In the genomic region with DNA sequence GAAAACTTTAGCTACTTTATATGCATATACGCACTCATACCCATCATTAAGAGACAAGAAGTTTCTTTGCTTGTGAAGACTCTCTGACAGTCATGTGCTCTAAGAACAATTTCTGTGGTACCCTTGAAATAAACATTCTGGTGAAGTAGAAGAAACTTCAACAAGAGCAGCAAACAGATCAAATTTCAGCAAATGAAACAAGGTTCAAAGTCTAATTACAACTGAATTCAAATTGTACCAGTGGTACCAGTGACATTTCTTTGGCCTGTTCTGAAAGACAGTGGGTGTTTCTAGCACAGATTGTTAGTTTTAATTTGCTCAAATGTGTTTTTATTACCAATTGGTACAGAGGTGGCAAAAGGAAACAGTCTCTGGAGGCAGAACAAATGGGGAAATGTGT, we compare ENCODE assay signal across 19 cellular contexts.
DNase-seq lines count a peak whose midpoint lies in the region; ATAC-seq, FAIRE-seq and TF ChIP-seq lines count a peak whose summit lies in the region.
"Had no signal": no experiment of that assay in that cellular context is flagged by ENCODE, and none has a peak within 500 bp of the region (broad histone marks: within the 10 kb centered on the region; RNA-seq: fewer than 3 reads in every experiment).

No MANE protein-coding gene starts in this region.

- no peaks in the 10 kb centered on the region for H3K23me2 ChIP-seq in H1 (ENCODE audit: low read depth, low read length)

- no peaks in the 10 kb centered on the region for H4K20me1 ChIP-seq in HepG2 (ENCODE audit: insufficient read depth, low read length)
- no peaks in the 10 kb centered on the region for H4K20me1 ChIP-seq in H1 (replicated peaks in 1 of 2; ENCODE audit: control insufficient read depth in 1 of 2, insufficient read depth in 2 of 2, low read length in 2 of 2)
- H4K20me1 ChIP-seq in osteoblast (ENCODE audit: insufficient read depth, low read length): no peaks in the 10 kb centered on the region

- FAIRE-seq in HepG2 (lab: Jason Lieb, UNC) (no peak), H1 (lab: Jason Lieb, UNC) (no peak)
- FAIRE-seq: GM18507 had no signal

- H3K36me3 ChIP-seq in HepG2 (replicated peaks in 1 of 2; ENCODE audit: control insufficient read depth in 1 of 2, insufficient read depth in 2 of 2, low read length in 2 of 2) (no peaks in the 10 kb centered on the region), right lobe of liver (no peaks in the 10 kb centered on the region), H1 (ENCODE audit: control insufficient read depth in 2 of 4, insufficient read depth in 4 of 4, low read length in 3 of 4) (no peaks in the 10 kb centered on the region), osteoblast (ENCODE audit: insufficient read depth, low read length) (no peaks in the 10 kb centered on the region), uterus (no peaks in the 10 kb centered on the region)
- H3K36me3 ChIP-seq: SJCRH30 had no signal

- no peak overlapping the region for H3K4me3 ChIP-seq in HepG2 (replicated peaks in 1 of 3; ENCODE audit: insufficient read depth in 1 of 3, low read depth in 2 of 3, low read length in 3 of 3)
- no peak overlapping the region for H3K4me3 ChIP-seq in right lobe of liver
- H3K4me3 ChIP-seq in H1 (ENCODE audit: extremely low read depth in 1 of 4, insufficient read depth in 2 of 4, low read depth in 3 of 4, low read length in 4 of 4): no peak overlapping the region
- H3K4me3 ChIP-seq in osteoblast (ENCODE audit: insufficient read depth, low read length): no peak overlapping the region
- H3K4me3 ChIP-seq in uterus: no peak overlapping the region
- H3K4me3 ChIP-seq: SJCRH30 had no signal

- CTCF ChIA-PET in HepG2 (lab: Yijun Ruan, JAX; ENCODE audit: low intra/inter-chr PET ratio, low total read pairs) (no interaction called here), H1 (lab: Charles Lee; ENCODE audit: partially characterized antibody) (no interaction called here)

- H3K9ac ChIP-seq in HepG2 (ENCODE audit: insufficient read depth, low read depth, low read length) (no peak overlapping the region), H1 (replicated peaks in 1 of 4; ENCODE audit: extremely low read depth in 1 of 4, low read depth in 3 of 4, low read length in 3 of 4) (no peak overlapping the region)

- 94% methylated on average over 1 of the region's 1 CpG for WGBS in HepG2 (ENCODE audit: low lambda C conversion rate)
- 79% methylated on average over 1 of the region's 1 CpG for whole genome bisulfite sequencing in right lobe of liver (ENCODE audit: insufficient coverage, low coverage, low lambda C conversion rate, missing lambda C conversion rate)
- WGBS in H1 (ENCODE audit: extremely low coverage in 1 of 2, insufficient coverage in 1 of 2, insufficient read length in 1 of 2, insufficient replicate concordance in 2 of 2, low coverage in 1 of 2, low lambda C conversion rate in 2 of 2, missing lambda C conversion rate in 1 of 2), 2 experiments: 93% methylated on average over 1 of the region's 1 CpG; no CpG with 5 or more reads in 1 of the 2 experiments

- H2BK5ac ChIP-seq in H1 (ENCODE audit: low read depth, low read length): no peak overlapping the region

- H3K27me3 ChIP-seq in HepG2 (ENCODE audit: control insufficient read depth in 1 of 2, insufficient read depth in 2 of 2, low read length in 2 of 2): no peaks in the 10 kb centered on the region
- H3K27me3 ChIP-seq in right lobe of liver: no peaks in the 10 kb centered on the region
- no peaks in the 10 kb centered on the region for H3K27me3 ChIP-seq in H1 (replicated peaks in 1 of 4; ENCODE audit: control insufficient read depth in 3 of 4, extremely low read depth in 1 of 4, insufficient read depth in 3 of 4, low read length in 3 of 4)
- H3K27me3 ChIP-seq in osteoblast (ENCODE audit: insufficient read depth, low read length): no peaks in the 10 kb centered on the region
- H3K27me3 ChIP-seq in uterus: no peaks in the 10 kb centered on the region
- H3K27me3 ChIP-seq: SJCRH30 had no signal

- TF ChIP-seq POLR2A in HepG2 (IDR thresholded peaks at IDR 0.05; ENCODE audit: insufficient read depth in 1 of 2, low read depth in 2 of 2, low read length in 2 of 2): no peak
- no peak for TF ChIP-seq POLR2A in right lobe of liver (IDR thresholded peaks at IDR 0.05)
- TF ChIP-seq POLR2A in H1 (IDR thresholded peaks at IDR 0.05; ENCODE audit: control extremely low read depth in 1 of 2, low read depth in 2 of 2, low read length in 2 of 2): no peak
- TF ChIP-seq POLR2A in uterus (IDR thresholded peaks at IDR 0.05): no peak

- H3K27ac ChIP-seq in HepG2 (ENCODE audit: extremely low read length, insufficient read depth, low read length) (no peak overlapping the region), right lobe of liver (no peak overlapping the region), H1 (ENCODE audit: low read depth, low read length) (no peak overlapping the region), osteoblast (ENCODE audit: low read depth, low read length) (no peak overlapping the region), uterus (no peak overlapping the region)
- H3K27ac ChIP-seq: RWPE1, SJCRH30 had no signal

- no peak overlapping the region for H2BK12ac ChIP-seq in H1 (ENCODE audit: low read depth, low read length)

- H3K56ac ChIP-seq in H1 (replicated peaks; ENCODE audit: insufficient read length, low read depth, low read length): no peak overlapping the region

- H2AFZ ChIP-seq in HepG2 (ENCODE audit: low read length) (no peak overlapping the region), H1 (ENCODE audit: low read length) (peak overlapping the region; percentile 34; the same call in 1 of the 2 replicates), osteoblast (ENCODE audit: low read length) (peak overlapping the region; percentile 36)

- H2AK5ac ChIP-seq in H1 (ENCODE audit: low read depth, low read length): no peak overlapping the region

- H3K4me2 ChIP-seq in HepG2 (ENCODE audit: low read depth, low read length) (no peak overlapping the region), H1 (ENCODE audit: insufficient read depth in 1 of 2, low read depth in 2 of 2, low read length in 2 of 2) (no peak overlapping the region), osteoblast (ENCODE audit: insufficient read depth, low read length) (no peak overlapping the region)

- no peak overlapping the region for H2BK20ac ChIP-seq in H1 (ENCODE audit: low read length)

- no peak overlapping the region for H3K14ac ChIP-seq in H1 (ENCODE audit: insufficient read length)

- H3K79me1 ChIP-seq in H1 (ENCODE audit: low read depth, low read length): no peaks in the 10 kb centered on the region

- no peak overlapping the region for H4K91ac ChIP-seq in H1 (replicated peaks; ENCODE audit: insufficient read length, low read length)

- no peak for DNase-seq in HepG2 (ENCODE audit: low spot score)
- no peak for DNase-seq in right lobe of liver
- no peak for DNase-seq in H1 (ENCODE audit: low read depth in 1 of 2, low spot score in 2 of 2)
- peak; percentile 9 for DNase-seq in osteoblast (ENCODE audit: insufficient read length, low spot score, missing footprints)
- DNase-seq in activated CD4-positive, alpha-beta T cell treated with anti-CD3 and anti-CD28 coated beads for 48 hours: no peak
- no peak for DNase-seq in central memory CD4-positive, alpha-beta T cell
- no peak for DNase-seq in uterus
- DNase-seq in NCI-H82 (lab: John Stamatoyannopoulos, UW): no peak
- DNase-seq: C1 segment of cervical spinal cord, DMS153, HFFc6, IMR-90, NCI-H1417, NCI-H2171 treated with DMSO at 0.1 percent for 48 hours, NCI-H510A, SW 1271 had no signal

- no peak overlapping the region for H4K8ac ChIP-seq in H1 (ENCODE audit: extremely low read depth, insufficient read depth, low read length)

- no peak overlapping the region for H4K5ac ChIP-seq in H1 (ENCODE audit: insufficient read length, low read depth, low read length)

- no peak overlapping the region for H2BK15ac ChIP-seq in H1 (ENCODE audit: low read length)

- in situ Hi-C loops in HepG2 (cut with HindIII; ENCODE audit: extremely low pct_ligation_motif_present, low pct_unique_long_range_greater_than_20kb): no loop called here

- intact Hi-C loops in HepG2 (cut with micrococcal nuclease; ENCODE audit: unreplicated experiment): loop anchor here (10.0 kb wide), 1 partner anchor 100 kb away; no protein-coding TSS in a partner anchor
- intact Hi-C loops in right lobe of liver (cut with DNase I): no loop called here
- intact Hi-C loops in uterus (cut with DNase I; ENCODE audit: low total_unique reads): no loop called here

- no peak overlapping the region for H2BK120ac ChIP-seq in H1 (replicated peaks; ENCODE audit: low read depth, low read length)

- TF ChIP-seq EP300 in HepG2 (IDR thresholded peaks at IDR 0.05; ENCODE audit: low read depth in 2 of 2, low read length in 2 of 2) (no peak), HepG2 (CRISPR knock-in tag; IDR thresholded peaks at IDR 0.05; ENCODE audit: borderline replicate concordance) (no peak), H1 (IDR thresholded peaks at IDR 0.05; ENCODE audit: borderline replicate concordance in 1 of 2, low read depth in 2 of 2, low read length in 2 of 2) (no peak)

- ATAC-seq in HepG2: no peak
- ATAC-seq in right lobe of liver: no peak

- no peak overlapping the region for H3K4ac ChIP-seq in H1 (replicated peaks; ENCODE audit: insufficient read length, low read depth, low read length)

- TF ChIP-seq CTCF in HepG2 (CRISPR knock-in tag; IDR thresholded peaks at IDR 0.05) (no peak), right lobe of liver (IDR thresholded peaks at IDR 0.05) (no peak), H1 (IDR thresholded peaks at IDR 0.05; ENCODE audit: control extremely low read depth in 1 of 3, insufficient read depth in 1 of 3, low read depth in 1 of 3, low read length in 3 of 3) (no peak), osteoblast (IDR thresholded peaks at IDR 0.05; ENCODE audit: extremely low read depth, low read depth, low read length) (no peak), uterus (IDR thresholded peaks at IDR 0.05) (no peak)

- H3K9me3 ChIP-seq in HepG2 (ENCODE audit: low read length): peaks cover 32% of the 10 kb centered on the region
- H3K9me3 ChIP-seq in right lobe of liver: no peaks in the 10 kb centered on the region
- H3K9me3 ChIP-seq in H1 (ENCODE audit: insufficient read depth in 2 of 2, low read depth in 1 of 2, low read length in 1 of 2): no peaks in the 10 kb centered on the region
- no peaks in the 10 kb centered on the region for H3K9me3 ChIP-seq in osteoblast (ENCODE audit: low read depth, low read length)
- H3K9me3 ChIP-seq in uterus: no peaks in the 10 kb centered on the region
- H3K9me3 ChIP-seq: SJCRH30 had no signal

- no TSS peak for BruUV-seq in HepG2 (replicated peaks; lab: Mats Ljungman, UMichigan)

- no peak overlapping the region for H3K18ac ChIP-seq in H1 (ENCODE audit: extremely low read depth, low read length)

- POLR2A ChIA-PET in HepG2 (lab: Yijun Ruan, JAX): no interaction called here
- POLR2A ChIA-PET in H1 (lab: Charles Lee; ENCODE audit: partially characterized antibody): no interaction called here

- H3K23ac ChIP-seq in H1 (ENCODE audit: insufficient read length): no peak overlapping the region

- peaks cover 9% of the 10 kb centered on the region; the same call in 1 of the 2 replicates for H3K4me1 ChIP-seq in HepG2 (ENCODE audit: insufficient read depth, low read length)
- no peaks in the 10 kb centered on the region for H3K4me1 ChIP-seq in right lobe of liver
- no peaks in the 10 kb centered on the region for H3K4me1 ChIP-seq in H1 (replicated peaks in 1 of 4; ENCODE audit: control insufficient read depth in 3 of 4, insufficient read depth in 4 of 4, low read length in 3 of 4)
- peaks cover under 1% of the 10 kb centered on the region for H3K4me1 ChIP-seq in osteoblast (ENCODE audit: insufficient read depth, low read length)
- H3K4me1 ChIP-seq in uterus: no peaks in the 10 kb centered on the region
- H3K4me1 ChIP-seq: SJCRH30 had no signal

- TF ChIP-seq RAD21 in HepG2 (CRISPR knock-in tag; IDR thresholded peaks at IDR 0.05) (no peak), H1 (IDR thresholded peaks at IDR 0.05 in 1 of 2, conservative IDR thresholded peaks at IDR 0.05 in 1 of 2; ENCODE audit: low read depth in 2 of 2, low read length in 2 of 2) (no peak)

- no peaks in the 10 kb centered on the region for H3K79me2 ChIP-seq in HepG2 (ENCODE audit: insufficient read depth, low read length)
- no peaks in the 10 kb centered on the region for H3K79me2 ChIP-seq in H1 (ENCODE audit: control insufficient read depth in 1 of 2, insufficient read depth in 2 of 2, low read length in 2 of 2)
- H3K79me2 ChIP-seq in osteoblast (ENCODE audit: insufficient read depth, low read length): no peaks in the 10 kb centered on the region
